1 cellular context compared by ENCODE assay signal in the genomic region with DNA sequence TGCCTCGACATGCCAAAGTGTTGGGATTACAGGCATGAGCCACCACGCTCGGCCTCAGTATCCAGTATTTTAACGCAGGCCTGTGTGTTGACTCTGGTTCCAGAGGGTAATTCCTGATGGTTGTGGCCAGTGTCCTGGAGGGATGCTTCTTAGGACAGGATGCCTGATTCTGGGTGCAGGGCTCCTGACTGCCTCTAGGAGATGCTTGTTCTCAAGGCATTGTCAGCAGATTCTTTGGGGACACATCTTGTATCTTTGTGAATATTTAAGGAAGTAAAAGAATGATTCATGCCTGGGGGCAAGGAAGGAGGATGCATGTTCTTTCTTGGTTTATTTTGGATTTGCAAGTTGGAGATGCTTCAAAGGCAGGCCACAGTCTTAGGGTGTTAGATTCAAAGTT.
TF ChIP-seq lines count a peak whose summit lies in the region.

No MANE protein-coding gene starts in this region.

TF ChIP-seq in H1, 55 proteins besides CTCF, POLR2A, EP300 and RAD21:
- TF ChIP-seq MAFK (IDR thresholded peaks at IDR 0.05; ENCODE audit: low read depth, low read length) (no peak; the same call in 1 of the 2 replicates), SRF (IDR thresholded peaks at IDR 0.05; ENCODE audit: low read depth, low read length) (no peak), KDM5A (IDR thresholded peaks at IDR 0.05; ENCODE audit: low read length) (no peak), EZH2 (IDR thresholded peaks at IDR 0.05; ENCODE audit: low read depth, low read length, severe bottlenecking) (no peak), TAF7 (optimal IDR thresholded peaks at IDR 0.05; ENCODE audit: borderline replicate concordance, low read depth, low read length) (no peak), HDAC2 (IDR thresholded peaks at IDR 0.05; ENCODE audit: borderline replicate concordance in 1 of 2, low read depth in 2 of 2, low read length in 2 of 2) (no peak), SP1 (IDR thresholded peaks at IDR 0.05; ENCODE audit: low read depth, low read length) (no peak), TCF12 (IDR thresholded peaks at IDR 0.05; ENCODE audit: low read depth, low read length) (no peak), SIX5 (IDR thresholded peaks at IDR 0.05; ENCODE audit: low read depth, low read length) (no peak), SIRT6 (IDR thresholded peaks at IDR 0.05; ENCODE audit: low read length) (no peak), E2F6 (IDR thresholded peaks at IDR 0.05) (no peak), FOSL1 (IDR thresholded peaks at IDR 0.05; ENCODE audit: insufficient read depth, low read depth, low read length) (no peak), CTBP2 (IDR thresholded peaks at IDR 0.05; ENCODE audit: borderline replicate concordance, insufficient read depth, insufficient read length, low read length) (no peak), CBX8 (IDR thresholded peaks at IDR 0.05; ENCODE audit: borderline replicate concordance, low read depth, low read length) (no peak), RFX5 (IDR thresholded peaks at IDR 0.05; ENCODE audit: borderline replicate concordance, low read depth, low read length) (no peak), GABPA (IDR thresholded peaks at IDR 0.05; ENCODE audit: borderline replicate concordance, insufficient read depth, low read length) (no peak), SUZ12 (IDR thresholded peaks at IDR 0.05; ENCODE audit: low read length) (no peak), YY1 (IDR thresholded peaks at IDR 0.05; ENCODE audit: low read depth, low read length) (no peak)
- TF ChIP-seq, protein P1, sequence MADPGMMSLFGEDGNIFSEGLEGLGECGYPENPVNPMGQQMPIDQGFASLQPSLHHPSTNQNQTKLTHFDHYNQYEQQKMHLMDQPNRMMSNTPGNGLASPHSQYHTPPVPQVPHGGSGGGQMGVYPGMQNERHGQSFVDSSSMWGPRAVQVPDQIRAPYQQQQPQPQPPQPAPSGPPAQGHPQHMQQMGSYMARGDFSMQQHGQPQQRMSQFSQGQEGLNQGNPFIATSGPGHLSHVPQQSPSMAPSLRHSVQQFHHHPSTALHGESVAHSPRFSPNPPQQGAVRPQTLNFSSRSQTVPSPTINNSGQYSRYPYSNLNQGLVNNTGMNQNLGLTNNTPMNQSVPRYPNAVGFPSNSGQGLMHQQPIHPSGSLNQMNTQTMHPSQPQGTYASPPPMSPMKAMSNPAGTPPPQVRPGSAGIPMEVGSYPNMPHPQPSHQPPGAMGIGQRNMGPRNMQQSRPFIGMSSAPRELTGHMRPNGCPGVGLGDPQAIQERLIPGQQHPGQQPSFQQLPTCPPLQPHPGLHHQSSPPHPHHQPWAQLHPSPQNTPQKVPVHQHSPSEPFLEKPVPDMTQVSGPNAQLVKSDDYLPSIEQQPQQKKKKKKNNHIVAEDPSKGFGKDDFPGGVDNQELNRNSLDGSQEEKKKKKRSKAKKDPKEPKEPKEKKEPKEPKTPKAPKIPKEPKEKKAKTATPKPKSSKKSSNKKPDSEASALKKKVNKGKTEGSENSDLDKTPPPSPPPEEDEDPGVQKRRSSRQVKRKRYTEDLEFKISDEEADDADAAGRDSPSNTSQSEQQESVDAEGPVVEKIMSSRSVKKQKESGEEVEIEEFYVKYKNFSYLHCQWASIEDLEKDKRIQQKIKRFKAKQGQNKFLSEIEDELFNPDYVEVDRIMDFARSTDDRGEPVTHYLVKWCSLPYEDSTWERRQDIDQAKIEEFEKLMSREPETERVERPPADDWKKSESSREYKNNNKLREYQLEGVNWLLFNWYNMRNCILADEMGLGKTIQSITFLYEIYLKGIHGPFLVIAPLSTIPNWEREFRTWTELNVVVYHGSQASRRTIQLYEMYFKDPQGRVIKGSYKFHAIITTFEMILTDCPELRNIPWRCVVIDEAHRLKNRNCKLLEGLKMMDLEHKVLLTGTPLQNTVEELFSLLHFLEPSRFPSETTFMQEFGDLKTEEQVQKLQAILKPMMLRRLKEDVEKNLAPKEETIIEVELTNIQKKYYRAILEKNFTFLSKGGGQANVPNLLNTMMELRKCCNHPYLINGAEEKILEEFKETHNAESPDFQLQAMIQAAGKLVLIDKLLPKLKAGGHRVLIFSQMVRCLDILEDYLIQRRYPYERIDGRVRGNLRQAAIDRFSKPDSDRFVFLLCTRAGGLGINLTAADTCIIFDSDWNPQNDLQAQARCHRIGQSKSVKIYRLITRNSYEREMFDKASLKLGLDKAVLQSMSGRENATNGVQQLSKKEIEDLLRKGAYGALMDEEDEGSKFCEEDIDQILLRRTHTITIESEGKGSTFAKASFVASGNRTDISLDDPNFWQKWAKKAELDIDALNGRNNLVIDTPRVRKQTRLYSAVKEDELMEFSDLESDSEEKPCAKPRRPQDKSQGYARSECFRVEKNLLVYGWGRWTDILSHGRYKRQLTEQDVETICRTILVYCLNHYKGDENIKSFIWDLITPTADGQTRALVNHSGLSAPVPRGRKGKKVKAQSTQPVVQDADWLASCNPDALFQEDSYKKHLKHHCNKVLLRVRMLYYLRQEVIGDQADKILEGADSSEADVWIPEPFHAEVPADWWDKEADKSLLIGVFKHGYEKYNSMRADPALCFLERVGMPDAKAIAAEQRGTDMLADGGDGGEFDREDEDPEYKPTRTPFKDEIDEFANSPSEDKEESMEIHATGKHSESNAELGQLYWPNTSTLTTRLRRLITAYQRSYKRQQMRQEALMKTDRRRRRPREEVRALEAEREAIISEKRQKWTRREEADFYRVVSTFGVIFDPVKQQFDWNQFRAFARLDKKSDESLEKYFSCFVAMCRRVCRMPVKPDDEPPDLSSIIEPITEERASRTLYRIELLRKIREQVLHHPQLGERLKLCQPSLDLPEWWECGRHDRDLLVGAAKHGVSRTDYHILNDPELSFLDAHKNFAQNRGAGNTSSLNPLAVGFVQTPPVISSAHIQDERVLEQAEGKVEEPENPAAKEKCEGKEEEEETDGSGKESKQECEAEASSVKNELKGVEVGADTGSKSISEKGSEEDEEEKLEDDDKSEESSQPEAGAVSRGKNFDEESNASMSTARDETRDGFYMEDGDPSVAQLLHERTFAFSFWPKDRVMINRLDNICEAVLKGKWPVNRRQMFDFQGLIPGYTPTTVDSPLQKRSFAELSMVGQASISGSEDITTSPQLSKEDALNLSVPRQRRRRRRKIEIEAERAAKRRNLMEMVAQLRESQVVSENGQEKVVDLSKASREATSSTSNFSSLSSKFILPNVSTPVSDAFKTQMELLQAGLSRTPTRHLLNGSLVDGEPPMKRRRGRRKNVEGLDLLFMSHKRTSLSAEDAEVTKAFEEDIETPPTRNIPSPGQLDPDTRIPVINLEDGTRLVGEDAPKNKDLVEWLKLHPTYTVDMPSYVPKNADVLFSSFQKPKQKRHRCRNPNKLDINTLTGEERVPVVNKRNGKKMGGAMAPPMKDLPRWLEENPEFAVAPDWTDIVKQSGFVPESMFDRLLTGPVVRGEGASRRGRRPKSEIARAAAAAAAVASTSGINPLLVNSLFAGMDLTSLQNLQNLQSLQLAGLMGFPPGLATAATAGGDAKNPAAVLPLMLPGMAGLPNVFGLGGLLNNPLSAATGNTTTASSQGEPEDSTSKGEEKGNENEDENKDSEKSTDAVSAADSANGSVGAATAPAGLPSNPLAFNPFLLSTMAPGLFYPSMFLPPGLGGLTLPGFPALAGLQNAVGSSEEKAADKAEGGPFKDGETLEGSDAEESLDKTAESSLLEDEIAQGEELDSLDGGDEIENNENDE (IDR thresholded peaks at IDR 0.05; ENCODE audit: insufficient replicate concordance, low read length) = no peak
